In genomic region chr4:38169524-38169923, GRCh38 we compare ENCODE assay signal across 1 cellular context.
TF ChIP-seq lines count a peak whose summit lies in the region.

No MANE protein-coding gene starts in this region.

TF ChIP-seq in H1, 55 proteins besides CTCF, POLR2A, EP300 and RAD21 (continued from another document):
- TF ChIP-seq SAP30 (IDR thresholded peaks at IDR 0.05; ENCODE audit: insufficient read depth, insufficient replicate concordance, low read length), result no peak
- 0 out of 2 replicates have a peak, but pooled peaks have one; percentile 32 for TF ChIP-seq ATF3 (IDR thresholded peaks at IDR 0.05; ENCODE audit: insufficient read depth, low read depth, low read length)
- no peak for TF ChIP-seq HDAC2 (IDR thresholded peaks at IDR 0.05; ENCODE audit: borderline replicate concordance in 1 of 2, low read depth in 2 of 2, low read length in 2 of 2)
- TF ChIP-seq CEBPB (IDR thresholded peaks at IDR 0.05; ENCODE audit: low read depth, low read length), result peak; percentile 96
- TF ChIP-seq SIN3A (conservative IDR thresholded peaks at IDR 0.05 in 1 of 2, IDR thresholded peaks at IDR 0.05 in 1 of 2; ENCODE audit: low read depth in 1 of 2, low read length in 2 of 2), result no peak
TF ChIP-seq in H1: peak in this region for 2.
